ENCODE assay signal across 21 cellular contexts in the genomic region with DNA sequence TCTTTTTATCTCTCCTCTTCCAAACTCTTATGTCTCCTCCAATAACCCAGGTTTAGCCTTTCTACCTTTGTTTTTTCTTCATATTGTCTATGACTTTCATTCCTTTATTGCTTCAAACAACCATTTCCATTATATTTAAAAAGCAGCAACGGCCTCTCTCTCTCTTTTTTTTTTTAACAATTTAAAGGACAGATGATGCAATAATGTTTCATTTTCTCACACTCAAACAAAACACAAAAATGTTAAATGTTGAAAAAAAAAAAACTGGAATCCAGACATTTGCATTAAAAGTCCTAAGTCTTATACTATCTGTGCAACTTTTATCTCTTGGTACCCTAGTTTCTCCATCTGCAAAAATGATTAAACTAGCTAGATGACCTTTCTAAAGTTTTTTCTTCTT.
DNase-seq lines count a peak whose midpoint lies in the region; ATAC-seq, FAIRE-seq and TF ChIP-seq lines count a peak whose summit lies in the region.
"Had no signal": no experiment of that assay in that cellular context is flagged by ENCODE, and none has a peak within 500 bp of the region (broad histone marks: within the 10 kb centered on the region; RNA-seq: fewer than 3 reads in every experiment).

No MANE protein-coding gene starts in this region.

- H3K9ac ChIP-seq in HepG2 (ENCODE audit: insufficient read depth, low read depth, low read length), result no peak overlapping the region
- H3K9ac ChIP-seq in adipocyte (ENCODE audit: low read length), result no peak overlapping the region

- in situ Hi-C loops in HepG2 (cut with HindIII; ENCODE audit: extremely low pct_ligation_motif_present, low pct_unique_long_range_greater_than_20kb) (no loop called here), ACHN (cut with HindIII; ENCODE audit: low pct_ligation_motif_present, low pct_unique_long_range_greater_than_20kb, low sequenced_read_pairs) (no loop called here)

- FAIRE-seq in HepG2 (lab: Jason Lieb, UNC), result no peak
- FAIRE-seq: A549, G401.6, GM12892, H54 had no signal

- POLR2A ChIA-PET in HepG2 (lab: Yijun Ruan, JAX), result no interaction called here

- H3K4me1 ChIP-seq in HepG2 (ENCODE audit: insufficient read depth, low read length) (peaks cover 7% of the 10 kb centered on the region), right lobe of liver (no peaks in the 10 kb centered on the region), adipocyte (ENCODE audit: control insufficient read depth, insufficient read depth, low read length) (peaks cover 15% of the 10 kb centered on the region)
- H3K4me1 ChIP-seq: A549, HAP-1 had no signal

- WGBS in HepG2 (ENCODE audit: low lambda C conversion rate), result 92% methylated on average over 1 of the region's 1 CpG
- 91% methylated on average over 1 of the region's 1 CpG for WGBS in right lobe of liver (ENCODE audit: insufficient coverage, low coverage, low lambda C conversion rate, missing lambda C conversion rate)

- peaks cover 6% of the 10 kb centered on the region for H3K36me3 Mint-ChIP-seq in chondrocyte (ENCODE audit: low read depth)

- CTCF ChIA-PET in HepG2 (lab: Yijun Ruan, JAX; ENCODE audit: low intra/inter-chr PET ratio, low total read pairs), result no interaction called here

- no peaks in the 10 kb centered on the region for H3K79me2 ChIP-seq in HepG2 (ENCODE audit: insufficient read depth, low read length)

- no peak for TF ChIP-seq RAD21 in HepG2 (CRISPR knock-in tag; IDR thresholded peaks at IDR 0.05)

- peaks cover under 1% of the 10 kb centered on the region for H3K9me3 Mint-ChIP-seq in chondrocyte (ENCODE audit: low read depth)
- H3K9me3 Mint-ChIP-seq: CD4-positive, alpha-beta memory T cell; HFFc6 had no signal

- peaks cover 38% of the 10 kb centered on the region for H3K4me1 Mint-ChIP-seq in chondrocyte (ENCODE audit: low read depth)

- H3K4me2 ChIP-seq in HepG2 (ENCODE audit: low read depth, low read length), result no peak overlapping the region
- H3K4me2 ChIP-seq: A549 had no signal

- no peak overlapping the region for H3K4me3 Mint-ChIP-seq in chondrocyte (ENCODE audit: unreplicated experiment)
- H3K4me3 Mint-ChIP-seq: CD4-positive, alpha-beta memory T cell; HFFc6 had no signal

- no peaks in the 10 kb centered on the region for H3K27me3 Mint-ChIP-seq in chondrocyte (ENCODE audit: low read depth)
- H3K27me3 Mint-ChIP-seq: CD4-positive, alpha-beta memory T cell had no signal

- H3K4me3 ChIP-seq in HepG2 (replicated peaks in 1 of 3; ENCODE audit: insufficient read depth in 1 of 3, low read depth in 2 of 3, low read length in 3 of 3) (no peak overlapping the region), right lobe of liver (no peak overlapping the region), adipocyte (ENCODE audit: low read length) (no peak overlapping the region)
- H3K4me3 ChIP-seq: A549, HAP-1 had no signal

- no peak for DNase-seq in HepG2 (ENCODE audit: low spot score)
- no peak for DNase-seq in right lobe of liver
- peak; percentile 28 for DNase-seq in adipocyte (ENCODE audit: low read depth)
- DNase-seq in chondrocyte (ENCODE audit: low spot score), result no peak
- no peak for DNase-seq in MV-4-11 (lab: John Stamatoyannopoulos, UW)
- DNase-seq in NCI-H1694 (lab: John Stamatoyannopoulos, UW), result no peak
- DNase-seq in ACHN, result no peak
- DNase-seq: 8988T; C1 segment of cervical spinal cord; Calu3; CD4-positive, alpha-beta memory T cell; COR-L47; DMS53; DND-41; GOT3; HFFc6 had no signal

- no peaks in the 10 kb centered on the region for H4K20me1 ChIP-seq in HepG2 (ENCODE audit: insufficient read depth, low read length)

- H2AFZ ChIP-seq in HepG2 (ENCODE audit: low read length), result no peak overlapping the region

- ATAC-seq in HepG2 (no peak), right lobe of liver (no peak)
- ATAC-seq: A549 had no signal

- H3K27ac Mint-ChIP-seq in chondrocyte (ENCODE audit: unreplicated experiment), result peak overlapping the region; percentile 81
- H3K27ac Mint-ChIP-seq: HFFc6 had no signal

- H3K9me3 ChIP-seq in HepG2 (ENCODE audit: low read length) (no peaks in the 10 kb centered on the region), right lobe of liver (no peaks in the 10 kb centered on the region), adipocyte (ENCODE audit: control insufficient read depth, low read length) (no peaks in the 10 kb centered on the region)
- H3K9me3 ChIP-seq: A549, HAP-1 had no signal

- no peak overlapping the region for H3K27ac ChIP-seq in HepG2 (ENCODE audit: extremely low read length, insufficient read depth, low read length)
- H3K27ac ChIP-seq in right lobe of liver, result no peak overlapping the region
- H3K27ac ChIP-seq: A549 had no signal

- intact Hi-C loops in HepG2 (cut with micrococcal nuclease; ENCODE audit: unreplicated experiment), result no loop called here
- intact Hi-C loops in right lobe of liver (cut with DNase I), result no loop called here

- H3K27me3 ChIP-seq in HepG2 (ENCODE audit: control insufficient read depth in 1 of 2, insufficient read depth in 2 of 2, low read length in 2 of 2), result no peaks in the 10 kb centered on the region
- no peaks in the 10 kb centered on the region for H3K27me3 ChIP-seq in right lobe of liver
- no peaks in the 10 kb centered on the region for H3K27me3 ChIP-seq in adipocyte (replicated peaks; ENCODE audit: control insufficient read depth, insufficient read depth, low read length)

- no peak for TF ChIP-seq POLR2A in HepG2 (IDR thresholded peaks at IDR 0.05; ENCODE audit: insufficient read depth in 1 of 2, low read depth in 2 of 2, low read length in 2 of 2)
- no peak for TF ChIP-seq POLR2A in right lobe of liver (IDR thresholded peaks at IDR 0.05)

- H3K36me3 ChIP-seq in HepG2 (replicated peaks in 1 of 2; ENCODE audit: control insufficient read depth in 1 of 2, insufficient read depth in 2 of 2, low read length in 2 of 2) (no peaks in the 10 kb centered on the region), right lobe of liver (no peaks in the 10 kb centered on the region), adipocyte (ENCODE audit: control insufficient read depth, insufficient read depth, low read length, severe bottlenecking) (no peaks in the 10 kb centered on the region)
- H3K36me3 ChIP-seq: HAP-1 had no signal

- no TSS peak for BruUV-seq in HepG2 (replicated peaks; lab: Mats Ljungman, UMichigan)

- TF ChIP-seq CTCF in HepG2 (CRISPR knock-in tag; IDR thresholded peaks at IDR 0.05) (no peak), right lobe of liver (IDR thresholded peaks at IDR 0.05) (no peak), chondrocyte (IDR thresholded peaks at IDR 0.05) (no peak)

- TF ChIP-seq EP300 in HepG2 (IDR thresholded peaks at IDR 0.05; ENCODE audit: low read depth in 2 of 2, low read length in 2 of 2) (no peak), HepG2 (CRISPR knock-in tag; IDR thresholded peaks at IDR 0.05; ENCODE audit: borderline replicate concordance) (no peak)

TF ChIP-seq in HepG2, 621 proteins besides CTCF, POLR2A, EP300 and RAD21:
- peak; percentile 49; the same call in 1 of the 2 replicates for TF ChIP-seq ATF7 (IDR thresholded peaks at IDR 0.05)
- no peak for TF ChIP-seq ATF7 (CRISPR knock-in tag; IDR thresholded peaks at IDR 0.05)
- no peak for TF ChIP-seq SMYD3 (CRISPR knock-in tag; IDR thresholded peaks at IDR 0.05)
